Comparison of ENCODE assay signal across 7 cellular contexts in genomic region chr18:12408247-12408869, GRCh38. TPM values are rescaled to one million over a fixed set of nuclear protein-coding genes. Genes with fewer than 3 reads are reported as not detected.
DNase-seq lines count a peak whose midpoint lies in the region; ATAC-seq, FAIRE-seq and TF ChIP-seq lines count a peak whose summit lies in the region.

No MANE protein-coding gene starts in this region.

- H3K27me3 Mint-ChIP-seq in activated naive CD8-positive, alpha-beta T cell: peaks cover 13% of the 10 kb centered on the region

- no peak for TF ChIP-seq CTCF in hepatocyte (IDR thresholded peaks at IDR 0.05; ENCODE audit: poor library complexity)
- TF ChIP-seq CTCF in gastrocnemius medialis (IDR thresholded peaks at IDR 0.05 in 4 of 5, conservative IDR thresholded peaks at IDR 0.05 in 1 of 5): no peak

- WGBS in hepatocyte (ENCODE audit: low lambda C conversion rate, missing lambda C conversion rate): 22% methylated on average over 14 of the region's 32 CpGs

- peaks cover 25% of the 10 kb centered on the region for H3K79me2 ChIP-seq in hepatocyte

- DNase-seq in GM12892 (ENCODE audit: insufficient read length): peak; percentile 35
- DNase-seq in hepatocyte (ENCODE audit: low spot score): no peak
- DNase-seq in gastrocnemius medialis: no peak
- no peak for DNase-seq in midbrain (lab: John Stamatoyannopoulos, UW)
- no peak for DNase-seq in activated gamma-delta T cell treated with Interleukin-2 at 50 U/mL for 16 hours

- peak; percentile 21 for ATAC-seq in HG03442 (IDR thresholded peaks at IDR 0.05; ENCODE audit: unreplicated experiment)
- no peak for ATAC-seq in gastrocnemius medialis

- no peaks in the 10 kb centered on the region for H3K9me2 ChIP-seq in hepatocyte (replicated peaks; ENCODE audit: insufficient read depth)

- TF ChIP-seq POLR2A in GM12892 (IDR thresholded peaks at IDR 0.05; ENCODE audit: low read depth, low read length) (no peak), gastrocnemius medialis (IDR thresholded peaks at IDR 0.05) (no peak)

- H3K27me3 ChIP-seq in hepatocyte: no peaks in the 10 kb centered on the region
- H3K27me3 ChIP-seq in gastrocnemius medialis: peaks cover 16 to 28% (median 21%) of the 10 kb centered on the region in 3 donors

- H3K4me2 ChIP-seq in hepatocyte: peak overlapping the region; percentile 80

- intact Hi-C loops in gastrocnemius medialis (cut with DNase I; ENCODE audit: low total_unique reads): no loop called here

- FAIRE-seq in GM12892 (lab: Jason Lieb, UNC): peak; percentile 74

- H3K27ac ChIP-seq in hepatocyte: peak overlapping the region; percentile 93
- peak overlapping the region; percentile 58 to 76 (median 69) for H3K27ac ChIP-seq in gastrocnemius medialis

- peak overlapping the region; percentile 84 for H3K4me3 Mint-ChIP-seq in activated naive CD8-positive, alpha-beta T cell

- no peaks in the 10 kb centered on the region for H3K36me3 ChIP-seq in hepatocyte (replicated peaks; ENCODE audit: insufficient read depth, low read depth)
- H3K36me3 ChIP-seq in gastrocnemius medialis: no peaks in the 10 kb centered on the region

- peaks cover 22% of the 10 kb centered on the region for H3K4me1 Mint-ChIP-seq in activated naive CD8-positive, alpha-beta T cell (ENCODE audit: low read depth)

- in situ Hi-C loops in gastrocnemius medialis (cut with MboI; ENCODE audit: low sequenced_read_pairs in 4 of 4): no loop called here

- H4K20me1 ChIP-seq in hepatocyte (ENCODE audit: insufficient read depth, poor library complexity, severe bottlenecking): no peaks in the 10 kb centered on the region

- no peaks in the 10 kb centered on the region for H3K9me3 Mint-ChIP-seq in activated naive CD8-positive, alpha-beta T cell (ENCODE audit: low read depth)

- peak overlapping the region; percentile 25 for H3K27ac Mint-ChIP-seq in activated naive CD8-positive, alpha-beta T cell

- no peaks in the 10 kb centered on the region for H3K36me3 Mint-ChIP-seq in activated naive CD8-positive, alpha-beta T cell

- H2AFZ ChIP-seq in hepatocyte: peak overlapping the region; percentile 89

- H3K4me3 ChIP-seq in hepatocyte (peak overlapping the region; percentile 48), gastrocnemius medialis (peak overlapping the region; percentile 54 to 70 (median 60))

- H3K4me1 ChIP-seq in hepatocyte (ENCODE audit: insufficient read depth): peaks cover 4% of the 10 kb centered on the region
- H3K4me1 ChIP-seq in gastrocnemius medialis: peaks cover 0 to 6% of the 10 kb centered on the region in 2 donors

- H3K9me3 ChIP-seq in hepatocyte (ENCODE audit: low read depth) (no peaks in the 10 kb centered on the region), gastrocnemius medialis (no peaks in the 10 kb centered on the region)

RNA-seq across cellular contexts. Expression of gene PRELID3A, which starts 0.6 kb away (rescaled TPM):
- 6.8 TPM for polyA plus RNA-seq in GM12892 (2012; ENCODE audit: missing spikeins)
- total RNA-seq in hepatocyte (0.90 and 2.5 TPM in 2 replicates), gastrocnemius medialis (under 1 TPM in 1 of 4 donors, not detected in 3; 0.11 TPM)
- polyA plus RNA-seq in hepatocyte: 0.36 and 0.38 TPM in 2 replicates

RNA-seq across cellular contexts. Expression of gene AFG3L2, which starts 31.3 kb away (rescaled TPM):
- polyA plus RNA-seq in GM12892 (2012; ENCODE audit: missing spikeins): 46.2 TPM
- total RNA-seq in hepatocyte: 60.2 and 60.8 TPM in 2 replicates
- 43.0 and 44.1 TPM in 2 replicates for polyA plus RNA-seq in hepatocyte
- 100 to 1,000 TPM; 102 to 166 (median 124) TPM for total RNA-seq in gastrocnemius medialis
